9 cellular contexts compared by ENCODE assay signal in genomic region chr12:80777587-80777986, GRCh38.
DNase-seq lines count a peak whose midpoint lies in the region; ATAC-seq and TF ChIP-seq lines count a peak whose summit lies in the region.
"Had no signal": no experiment of that assay in that cellular context is flagged by ENCODE, and none has a peak within 500 bp of the region (broad histone marks: within the 10 kb centered on the region; RNA-seq: fewer than 3 reads in every experiment).

No MANE protein-coding gene starts in this region.

- H3K36me3 ChIP-seq in BLaER1 (no peaks in the 10 kb centered on the region), osteoblast (ENCODE audit: insufficient read depth, low read length) (no peaks in the 10 kb centered on the region)

- H3K27ac ChIP-seq in BLaER1 = peak overlapping the region; percentile 53; the same call in 1 of the 2 replicates
- H3K27ac ChIP-seq in osteoblast (ENCODE audit: low read depth, low read length) = peak overlapping the region; percentile 85

- peaks cover 14 to 18% of the 10 kb centered on the region in 2 donors for H3K9me3 Mint-ChIP-seq in stimulated activated naive CD8-positive, alpha-beta T cell treated with anti-CD3 and anti-CD28 coated beads, Interleukin-15, amount 100 ng/mL, for 72 hours

- no peaks in the 10 kb centered on the region for H3K79me2 ChIP-seq in osteoblast (ENCODE audit: insufficient read depth, low read length)

- H3K4me3 ChIP-seq in BLaER1 (no peak overlapping the region), osteoblast (ENCODE audit: insufficient read depth, low read length) (no peak overlapping the region)

- peak; percentile 0 for ATAC-seq in HG03442 (IDR thresholded peaks at IDR 0.05; ENCODE audit: unreplicated experiment)
- no peak for ATAC-seq in stimulated activated naive CD8-positive, alpha-beta T cell treated with anti-CD3 and anti-CD28 coated beads, Interleukin-15, amount 100 ng/mL, for 72 hours
- no peak for ATAC-seq in HG03159 (IDR thresholded peaks at IDR 0.05; ENCODE audit: unreplicated experiment)

- H3K27me3 Mint-ChIP-seq in stimulated activated naive CD8-positive, alpha-beta T cell treated with anti-CD3 and anti-CD28 coated beads, Interleukin-15, amount 100 ng/mL, for 72 hours = no peaks in the 10 kb centered on the region
- H3K27me3 Mint-ChIP-seq: CD4-positive, CD25-positive, alpha-beta regulatory T cell had no signal

- no peak overlapping the region for H3K9ac ChIP-seq in BLaER1

- no peak for TF ChIP-seq CTCF in osteoblast (IDR thresholded peaks at IDR 0.05; ENCODE audit: extremely low read depth, low read depth, low read length)

- H3K4me2 ChIP-seq in BLaER1 = peak overlapping the region; percentile 4; the same call in 1 of the 2 replicates
- H3K4me2 ChIP-seq in osteoblast (ENCODE audit: insufficient read depth, low read length) = peak overlapping the region; percentile 46

- peak overlapping the region; percentile 76 for H2AFZ ChIP-seq in osteoblast (ENCODE audit: low read length)

- peaks cover 15% of the 10 kb centered on the region for H3K9me3 ChIP-seq in BLaER1
- no peaks in the 10 kb centered on the region for H3K9me3 ChIP-seq in osteoblast (ENCODE audit: low read depth, low read length)

- peaks cover 11% of the 10 kb centered on the region for H3K4me1 ChIP-seq in BLaER1
- peaks cover 14% of the 10 kb centered on the region for H3K4me1 ChIP-seq in osteoblast (ENCODE audit: insufficient read depth, low read length)

- no peak overlapping the region for H3K27ac Mint-ChIP-seq in stimulated activated naive CD8-positive, alpha-beta T cell treated with anti-CD3 and anti-CD28 coated beads, Interleukin-15, amount 100 ng/mL, for 72 hours
- H3K27ac Mint-ChIP-seq: CD4-positive, CD25-positive, alpha-beta regulatory T cell had no signal

- DNase-seq in dermis blood vessel endothelial cell = peak; percentile 76
- DNase-seq in osteoblast (ENCODE audit: insufficient read length, low spot score, missing footprints) = no peak
- DNase-seq in amniotic stem cell (lab: John Stamatoyannopoulos, UW) = no peak
- no peak for DNase-seq in stimulated activated naive CD8-positive, alpha-beta T cell treated with anti-CD3 and anti-CD28 coated beads, Interleukin-15, amount 100 ng/mL, for 72 hours
- DNase-seq in effector CD8-positive, alpha-beta T cell (lab: John Stamatoyannopoulos, UW) = no peak

- H3K27me3 ChIP-seq in BLaER1 (no peaks in the 10 kb centered on the region), osteoblast (ENCODE audit: insufficient read depth, low read length) (no peaks in the 10 kb centered on the region)

- no peak overlapping the region for H3K4me3 Mint-ChIP-seq in stimulated activated naive CD8-positive, alpha-beta T cell treated with anti-CD3 and anti-CD28 coated beads, Interleukin-15, amount 100 ng/mL, for 72 hours
- H3K4me3 Mint-ChIP-seq: CD4-positive, CD25-positive, alpha-beta regulatory T cell had no signal

- H3K4me1 Mint-ChIP-seq in stimulated activated naive CD8-positive, alpha-beta T cell treated with anti-CD3 and anti-CD28 coated beads, Interleukin-15, amount 100 ng/mL, for 72 hours = peaks cover 5% of the 10 kb centered on the region
- H3K4me1 Mint-ChIP-seq: CD4-positive, CD25-positive, alpha-beta regulatory T cell had no signal

- H4K20me1 ChIP-seq in BLaER1 (no peaks in the 10 kb centered on the region), osteoblast (ENCODE audit: insufficient read depth, low read length) (no peaks in the 10 kb centered on the region)
